16 cellular contexts compared by ENCODE assay signal in genomic region chrX:13287816-13288215, GRCh38. TPM values are rescaled to one million over a fixed set of nuclear protein-coding genes. Genes with fewer than 3 reads are reported as not detected.
DNase-seq lines count a peak whose midpoint lies in the region; ATAC-seq, FAIRE-seq and TF ChIP-seq lines count a peak whose summit lies in the region.
"Had no signal": no experiment of that assay in that cellular context is flagged by ENCODE, and none has a peak within 500 bp of the region (broad histone marks: within the 10 kb centered on the region; RNA-seq: fewer than 3 reads in every experiment).

No MANE protein-coding gene starts in this region.

- H3K27me3 Mint-ChIP-seq in Calu3 (ENCODE audit: unreplicated experiment): no peaks in the 10 kb centered on the region
- H3K27me3 Mint-ChIP-seq: activated naive CD8-positive, alpha-beta T cell had no signal

- no peak for DNase-seq in Calu3
- peak; percentile 47 for DNase-seq in RCC 7860 (ENCODE audit: low spot score)
- peak; percentile 80 for DNase-seq in dermis blood vessel endothelial cell
- no peak for DNase-seq in mucosa of descending colon
- no peak for DNase-seq in putamen (ENCODE audit: low spot score)
- no peak for DNase-seq in NCI-H128 (lab: John Stamatoyannopoulos, UW; ENCODE audit: unreplicated experiment)
- DNase-seq in NCI-H1417 treated with DMSO at 0.1 percent for 48 hours (lab: John Stamatoyannopoulos, UW): no peak
- DNase-seq: DND-41, dorsolateral prefrontal cortex, glutamatergic neuron, NCI-H1105 treated with DMSO at 0.1 percent for 48 hours, NCI-H446, RPMI8226 had no signal

- no peaks in the 10 kb centered on the region for H3K9me3 ChIP-seq in mucosa of descending colon

- H3K4me3 Mint-ChIP-seq in Calu3 (ENCODE audit: low read depth, unreplicated experiment): peak overlapping the region; percentile 57
- H3K4me3 Mint-ChIP-seq: activated naive CD8-positive, alpha-beta T cell had no signal

- CTCF ChIA-PET in Calu3 (lab: Charles Lee): interaction anchor here (0.6 kb wide), 1 partner anchor 468 kb away, joined by 5 read pairs; no protein-coding TSS in a partner anchor

- peaks cover 2% of the 10 kb centered on the region for H3K9me3 Mint-ChIP-seq in Calu3 (ENCODE audit: low read depth, unreplicated experiment)

- peak; percentile 25 for ATAC-seq in mucosa of descending colon
- ATAC-seq in esophagus mucosa: no peak

- peak; percentile 82 for FAIRE-seq in RCC 7860 (lab: Jason Lieb, UNC)

- intact Hi-C loops in Calu3 (cut with micrococcal nuclease; ENCODE audit: unreplicated experiment) (loop anchor here (1.0 to 10.0 kb wide), 5 partner anchors 66 to 313 kb away; partner anchors contain the start of gene TMSB4X), mucosa of descending colon (cut with DNase I, micrococcal nuclease) (no loop called here)

- peaks cover 15% of the 10 kb centered on the region for H3K36me3 Mint-ChIP-seq in Calu3 (ENCODE audit: insufficient read depth, unreplicated experiment)

- H3K27ac Mint-ChIP-seq in Calu3 (ENCODE audit: unreplicated experiment): peak overlapping the region; percentile 98
- H3K27ac Mint-ChIP-seq: activated naive CD8-positive, alpha-beta T cell had no signal

- H3K4me3 ChIP-seq in mucosa of descending colon: no peak overlapping the region
- H3K4me3 ChIP-seq: dorsolateral prefrontal cortex had no signal

- peaks cover 49% of the 10 kb centered on the region for H3K4me1 Mint-ChIP-seq in Calu3 (ENCODE audit: low read depth, unreplicated experiment)

- H3K4me1 ChIP-seq in mucosa of descending colon (ENCODE audit: low read depth): no peaks in the 10 kb centered on the region

- TF ChIP-seq CTCF in Calu3 (IDR thresholded peaks at IDR 0.05; ENCODE audit: unreplicated experiment): no peak
- TF ChIP-seq CTCF in mucosa of descending colon (IDR thresholded peaks at IDR 0.05): no peak

- BruUV-seq in Calu3 (replicated peaks; lab: Mats Ljungman, UMichigan): no TSS peak

- H3K36me3 ChIP-seq in mucosa of descending colon (ENCODE audit: low read depth): no peaks in the 10 kb centered on the region

RNA-seq across cellular contexts. Expression of gene ATXN3L, which starts 32.0 kb away (rescaled TPM):
- total RNA-seq in Calu3 (2022): not detected in 2 replicates
- not detected in 2 replicates for total RNA-seq in dermis blood vessel endothelial cell
- total RNA-seq in mucosa of descending colon: not detected
- total RNA-seq in esophagus mucosa: not detected
- total RNA-seq: dorsolateral prefrontal cortex, liver had no signal

Comparison
In these comparisons a context has a peak if more than half of its experiments do, and no peak if none do; other contexts are left out.
1. DNase-seq: peak in RCC 7860 (single experiment) and dermis blood vessel endothelial cell (single experiment); none in Calu3 (single experiment), mucosa of descending colon (0 of 3), putamen (single experiment), NCI-H128 (single experiment) and NCI-H1417 treated with DMSO at 0.1 percent for 48 hours (single experiment).